Comparison of ENCODE assay signal across 8 cellular contexts in genomic region chr11:6604081-6604626, GRCh38. TPM values are rescaled to one million over a fixed set of nuclear protein-coding genes. Genes with fewer than 3 reads are reported as not detected.
A peak's percentile ranks its signal among the peaks of the same experiment; 100 is the strongest.
DNase-seq lines count a peak whose midpoint lies in the region; ATAC-seq and FAIRE-seq lines count a peak whose summit lies in the region.

No MANE protein-coding gene starts in this region.

- no peak for FAIRE-seq in RCC 7860 (lab: Jason Lieb, UNC)

- peak overlapping the region; percentile 85 for H3K27ac ChIP-seq in CD4-positive, alpha-beta memory T cell (ENCODE audit: low read depth, low read length)

- peak overlapping the region; percentile 94 to 96 for H3K4me3 ChIP-seq in CD4-positive, alpha-beta memory T cell (ENCODE audit: low read length in 2 of 2)
- H3K4me3 ChIP-seq in neuron (ENCODE audit: low read length): peak overlapping the region; percentile 92

- H3K4me3 Mint-ChIP-seq in CD4-positive, alpha-beta memory T cell: no peak overlapping the region

- H3K9me3 ChIP-seq in CD4-positive, alpha-beta memory T cell (ENCODE audit: control insufficient read depth in 1 of 2, low read length in 2 of 2): no peaks in the 10 kb centered on the region
- H3K9me3 ChIP-seq in neuron (ENCODE audit: low read length): no peaks in the 10 kb centered on the region

- peaks cover 67% of the 10 kb centered on the region for H3K4me1 ChIP-seq in CD4-positive, alpha-beta memory T cell (ENCODE audit: insufficient read depth, low read length)
- H3K4me1 ChIP-seq in neuron (ENCODE audit: insufficient read depth, low read length): peaks cover 44% of the 10 kb centered on the region

- peaks cover 10 to 40% of the 10 kb centered on the region in 2 donors for H3K36me3 Mint-ChIP-seq in CD4-positive, alpha-beta memory T cell

- POLR2A ChIA-PET in CD4-positive, alpha-beta memory T cell (lab: Charles Lee; ENCODE audit: partially characterized antibody): interaction anchor here (0.5 to 9.6 kb wide), 23 partner anchors 8 to 225 kb away, joined by 3 to 132 read pairs (median 6); partner anchors contain the start of genes DCHS1, MRPL17, SMPD1 and TAF10

- H3K27me3 Mint-ChIP-seq in CD4-positive, alpha-beta memory T cell: no peaks in the 10 kb centered on the region

- H3K27ac Mint-ChIP-seq in CD4-positive, alpha-beta memory T cell: no peak overlapping the region

- H3K4me1 Mint-ChIP-seq in CD4-positive, alpha-beta memory T cell: peaks cover 6 to 38% (median 20%) of the 10 kb centered on the region in 4 donors

- peak; percentile 56 to 65 (median 58) for DNase-seq in CD4-positive, alpha-beta memory T cell
- DNase-seq in RCC 7860 (ENCODE audit: low spot score): peak; percentile 27
- peak; percentile 82 for DNase-seq in activated effector memory CD4-positive, alpha-beta T cell treated with anti-CD3 and anti-CD28 coated beads, Interleukin-2, amount 50 U/mL, for 16 hours
- DNase-seq in foreskin melanocyte: peak; percentile 57

- intact Hi-C loops in CD4-positive, alpha-beta memory T cell (cut with micrococcal nuclease): loop anchor here (1.0 to 5.0 kb wide), 8 partner anchors 8 to 369 kb away; partner anchors contain the start of genes FHIP1B, MRPL17, TAF10 and TPP1

- peaks cover 41% of the 10 kb centered on the region for H3K36me3 ChIP-seq in CD4-positive, alpha-beta memory T cell (ENCODE audit: insufficient read depth, low read length)
- H3K36me3 ChIP-seq in neuron (ENCODE audit: insufficient read depth, low read length): peaks cover 44% of the 10 kb centered on the region

- CTCF ChIA-PET in CD4-positive, alpha-beta memory T cell (lab: Charles Lee; ENCODE audit: partially characterized antibody): interaction anchor here (0.8 to 7.6 kb wide), 29 partner anchors 8 to 214 kb away, joined by 3 to 109 read pairs (median 4); partner anchors contain the start of genes ARFIP2, MRPL17, SMPD1 and TAF10

- peak; percentile 34 for ATAC-seq in GM19035 (IDR thresholded peaks at IDR 0.05; ENCODE audit: unreplicated experiment)
- ATAC-seq in HG03280 (IDR thresholded peaks at IDR 0.05; ENCODE audit: unreplicated experiment): peak; percentile 36
- ATAC-seq in HG03457 (IDR thresholded peaks at IDR 0.05; ENCODE audit: unreplicated experiment): no peak

- H3K9me3 Mint-ChIP-seq in CD4-positive, alpha-beta memory T cell: no peaks in the 10 kb centered on the region

- H3K27me3 ChIP-seq in CD4-positive, alpha-beta memory T cell (ENCODE audit: insufficient read depth, low read length): no peaks in the 10 kb centered on the region
- no peaks in the 10 kb centered on the region for H3K27me3 ChIP-seq in neuron (ENCODE audit: insufficient read depth, low read length)

- peak overlapping the region; percentile 68 for H2AFZ ChIP-seq in neuron (ENCODE audit: low read depth, low read length)

RNA-seq across cellular contexts. Expression of gene ILK, which starts 0.6 kb away (rescaled TPM):
- total RNA-seq in CD4-positive, alpha-beta memory T cell: 100 to 1,000 TPM; 131 to 132 TPM
- polyA plus RNA-seq in CD4-positive, alpha-beta memory T cell: 100 to 1,000 TPM; 121 to 129 TPM

RNA-seq across cellular contexts. Expression of gene RRP8, which starts 0.7 kb away (rescaled TPM):
- 10 to 100 TPM; 29.9 to 36.0 TPM for total RNA-seq in CD4-positive, alpha-beta memory T cell
- polyA plus RNA-seq in CD4-positive, alpha-beta memory T cell: 10 to 100 TPM; 19.5 to 28.4 TPM

RNA-seq across cellular contexts. Expression of gene TAF10, which starts 7.9 kb away (rescaled TPM):
- 100 to 1,000 TPM; 116 to 120 TPM for total RNA-seq in CD4-positive, alpha-beta memory T cell
- polyA plus RNA-seq in CD4-positive, alpha-beta memory T cell: 100 to 1,000 TPM; 171 to 367 TPM

RNA-seq across cellular contexts. Expression of gene TPP1, which starts 15.1 kb away (rescaled TPM):
- total RNA-seq in CD4-positive, alpha-beta memory T cell: 100 to 1,000 TPM; 194 to 198 TPM
- 100 to 1,000 TPM; 103 to 144 TPM for polyA plus RNA-seq in CD4-positive, alpha-beta memory T cell

RNA-seq across cellular contexts. Expression of gene DCHS1, which starts 51.5 kb away (rescaled TPM):
- total RNA-seq in CD4-positive, alpha-beta memory T cell: 1 to 10 TPM; 6.4 to 6.7 TPM
- polyA plus RNA-seq in CD4-positive, alpha-beta memory T cell: 1 to 10 TPM in 1 of 2 donors, under 1 TPM in 1; 0.47 to 2.5 TPM

Comparison
In these comparisons a context has a peak if more than half of its experiments do, and no peak if none do; other contexts are left out.
1. DNase-seq: peak in every context shown above with its lines; median percentile 82 in activated effector memory CD4-positive, alpha-beta T cell treated with anti-CD3 and anti-CD28 coated beads, Interleukin-2, amount 50 U/mL, for 16 hours; 58 in CD4-positive, alpha-beta memory T cell; 57 in foreskin melanocyte; 27 in RCC 7860.